28 cellular contexts compared by ENCODE assay signal in genomic region chr15:62672268-62672667, GRCh38.
DNase-seq lines count a peak whose midpoint lies in the region; ATAC-seq, FAIRE-seq and TF ChIP-seq lines count a peak whose summit lies in the region.
"Had no signal": no experiment of that assay in that cellular context is flagged by ENCODE, and none has a peak within 500 bp of the region (broad histone marks: within the 10 kb centered on the region; RNA-seq: fewer than 3 reads in every experiment).

No MANE protein-coding gene starts in this region.

- H2BK120ac ChIP-seq in IMR-90 (ENCODE audit: low read depth, low read length) = no peak overlapping the region

- H2BK15ac ChIP-seq in IMR-90 (ENCODE audit: low read depth, low read length) = no peak overlapping the region

- H2AK5ac ChIP-seq in IMR-90 (ENCODE audit: low read depth, low read length) = no peak overlapping the region

- DNase-seq in EL (peak; percentile 41), IMR-90 (peak; percentile 15), fibroblast of peridontal ligament (ENCODE audit: extremely low read depth) (peak; percentile 88), suprapubic skin (ENCODE audit: low spot score in 2 of 2) (no peak), D721Med (ENCODE audit: insufficient read length, low spot score) (no peak), GM13977 (ENCODE audit: low spot score) (no peak)
- no peak for DNase-seq in activated CD4-positive, alpha-beta T cell treated with anti-CD3 and anti-CD28 coated beads, Interleukin-2, amount 50 U/mL, for 4 hours
- DNase-seq: activated CD4-positive, alpha-beta T cell treated with anti-CD3 and anti-CD28 coated beads, Interleukin-2, amount 10 ng/mL, durations not matched to agents 24 days and 14 days; activated naive CD4-positive, alpha-beta T cell treated with anti-CD3 and anti-CD28 coated beads, Interleukin-2, amount 10 ng/mL, durations not matched to agents 7 days and 5 days; anterior cingulate cortex; CD8-positive, alpha-beta memory T cell; central memory CD4-positive, alpha-beta T cell; dermis blood vessel endothelial cell; foreskin melanocyte; KBM-7; left colon; MG63; naive B cell; NCI-H1436 treated with DMSO at 0.1 percent for 48 hours; NCI-H446 treated with DMSO at 0.1 percent for 48 hours; nucleus accumbens; small intestine; stimulated activated CD4-positive, alpha-beta T cell treated with anti-CD3 and anti-CD28 coated beads, Interleukin-1b, Interleukin-23, amount 100 ng/mL, for 48 hours; substantia nigra; upper lobe of right lung had no signal

- no peak for TF ChIP-seq EP300 in suprapubic skin (IDR thresholded peaks at IDR 0.05)

- H2AFZ ChIP-seq in IMR-90 (replicated peaks; ENCODE audit: low read length, poor library complexity) = no peak overlapping the region

- H3K9me1 ChIP-seq in IMR-90 (ENCODE audit: insufficient read depth, low read length) = no peaks in the 10 kb centered on the region

- TF ChIP-seq POLR2A in IMR-90 (IDR thresholded peaks at IDR 0.05; ENCODE audit: low read depth, low read length) = no peak
- TF ChIP-seq POLR2A in suprapubic skin (IDR thresholded peaks at IDR 0.05) = no peak

- H2BK5ac ChIP-seq in IMR-90 (ENCODE audit: low read depth, low read length, poor library complexity, severe bottlenecking) = no peak overlapping the region

- no peak overlapping the region for H4K8ac ChIP-seq in IMR-90 (ENCODE audit: low read depth in 2 of 2, low read length in 2 of 2)

- H3K14ac ChIP-seq in IMR-90 (replicated peaks; ENCODE audit: low read depth, low read length) = no peak overlapping the region

- H3K4me1 ChIP-seq in IMR-90 (ENCODE audit: control insufficient read depth, insufficient read depth, low read length) = no peaks in the 10 kb centered on the region
- H3K4me1 ChIP-seq in suprapubic skin = no peaks in the 10 kb centered on the region
- H3K4me1 ChIP-seq: upper lobe of right lung had no signal

- H3K4ac ChIP-seq in IMR-90 (ENCODE audit: low read depth, low read length) = no peak overlapping the region

- no peaks in the 10 kb centered on the region for H4K20me1 ChIP-seq in IMR-90 (ENCODE audit: insufficient read depth, low read length)

- H4K5ac ChIP-seq in IMR-90 (ENCODE audit: low read depth, low read length) = no peak overlapping the region

- no peak overlapping the region for H2BK20ac ChIP-seq in IMR-90 (ENCODE audit: low read depth, low read length)

- H2AK9ac ChIP-seq in IMR-90 (replicated peaks; ENCODE audit: low read depth, low read length, poor library complexity) = no peak overlapping the region

- POLR2A ChIA-PET in IMR-90 (lab: Charles Lee; ENCODE audit: unreplicated experiment) = no interaction called here

- H3K56ac ChIP-seq in IMR-90 (ENCODE audit: extremely low read depth, insufficient read depth, low read length) = no peak overlapping the region

- H3K4me2 ChIP-seq in IMR-90 (ENCODE audit: low read depth, low read length) = no peak overlapping the region

- H3K18ac ChIP-seq in IMR-90 (ENCODE audit: low read depth, low read length) = no peak overlapping the region

- H3K36me3 ChIP-seq in IMR-90 (ENCODE audit: control insufficient read depth, insufficient read depth, low read length) (peaks cover 7% of the 10 kb centered on the region), suprapubic skin (peaks cover 12% of the 10 kb centered on the region)
- H3K36me3 ChIP-seq: upper lobe of right lung had no signal

- no TSS peak for BruUV-seq in IMR-90 (replicated peaks; lab: Mats Ljungman, UMichigan)

- no peak for TF ChIP-seq CTCF in IMR-90 (conservative IDR thresholded peaks at IDR 0.05; ENCODE audit: low read depth, low read length)
- no peak for TF ChIP-seq CTCF in suprapubic skin (IDR thresholded peaks at IDR 0.05)
- TF ChIP-seq CTCF in D721Med (IDR thresholded peaks at IDR 0.05; ENCODE audit: insufficient read depth, missing control alignments) = no peak
- no peak for TF ChIP-seq CTCF in GM13977 (IDR thresholded peaks at IDR 0.05; ENCODE audit: extremely low read depth, insufficient read depth, missing control alignments)

- in situ Hi-C loops in IMR-90 (cut with MboI; ENCODE audit: low sequenced_read_pairs) = no loop called here
- in situ Hi-C loops in GM13977 (cut with MboI; ENCODE audit: low pct_unique_long_range_greater_than_20kb, low sequenced_read_pairs, unreplicated experiment) = no loop called here

- H3K27me3 ChIP-seq in IMR-90 (ENCODE audit: control insufficient read depth, insufficient read depth, low read length) = no peaks in the 10 kb centered on the region
- no peaks in the 10 kb centered on the region for H3K27me3 ChIP-seq in suprapubic skin
- H3K27me3 ChIP-seq: MG63, upper lobe of right lung had no signal

- H3K4me3 ChIP-seq in IMR-90 (ENCODE audit: insufficient read depth, low read depth, low read length) (no peak overlapping the region), suprapubic skin (no peak overlapping the region)
- H3K4me3 ChIP-seq: MG63, upper lobe of right lung had no signal

- no peak overlapping the region for H4K91ac ChIP-seq in IMR-90 (ENCODE audit: insufficient read depth, low read depth, low read length)

- intact Hi-C loops in IMR-90 (cut with micrococcal nuclease) = no loop called here

- no peak for TF ChIP-seq RAD21 in IMR-90 (IDR thresholded peaks at IDR 0.05; ENCODE audit: low read length)

- H3K9me3 ChIP-seq in IMR-90 (ENCODE audit: control insufficient read depth, insufficient read depth, low read length) (no peaks in the 10 kb centered on the region), suprapubic skin (no peaks in the 10 kb centered on the region)
- H3K9me3 ChIP-seq: MG63, upper lobe of right lung had no signal

- WGBS in IMR-90 (ENCODE audit: extremely low coverage in 2 of 2, insufficient read length in 1 of 2), 2 experiments = no CpG with 5 or more reads among the region's 2 CpGs
- WGBS in suprapubic skin = 63% methylated on average over 2 of the region's 2 CpGs

- no peak for ATAC-seq in IMR-90 (ENCODE audit: low read depth)
- ATAC-seq: left colon, upper lobe of right lung had no signal

- no peaks in the 10 kb centered on the region for H3K79me1 ChIP-seq in IMR-90 (ENCODE audit: low read depth in 1 of 2, low read length in 2 of 2)

- dilution Hi-C loops in IMR-90 (cut with HindIII; ENCODE audit: low sequenced_read_pairs, unreplicated experiment) = no loop called here

- H3K9ac ChIP-seq in IMR-90 (ENCODE audit: low read depth, low read length) = no peak overlapping the region

- no peak overlapping the region for H3K23ac ChIP-seq in IMR-90 (ENCODE audit: low read depth, low read length)

- H3K27ac ChIP-seq in IMR-90 (ENCODE audit: insufficient read depth, low read length) = no peak overlapping the region
- H3K27ac ChIP-seq in suprapubic skin = peak overlapping the region; percentile 26
- H3K27ac ChIP-seq: upper lobe of right lung, VCaP had no signal

- CTCF ChIA-PET in IMR-90 (lab: Yijun Ruan, JAX) = no interaction called here

- no peak for FAIRE-seq in D721Med (lab: Jason Lieb, UNC)
- FAIRE-seq: GM12891, H54, small intestine had no signal

TF ChIP-seq in IMR-90, 13 proteins besides CTCF, POLR2A, EP300 and RAD21:
- TF ChIP-seq USF2 (IDR thresholded peaks at IDR 0.05; ENCODE audit: low read depth, low read length) (no peak), ELK1 (IDR thresholded peaks at IDR 0.05; ENCODE audit: borderline replicate concordance, low read depth, low read length) (no peak), NFE2L2 (IDR thresholded peaks at IDR 0.05; ENCODE audit: low read depth, low read length) (peak; percentile 8; the same call in 1 of the 2 replicates), RCOR1 (IDR thresholded peaks at IDR 0.05; ENCODE audit: insufficient replicate concordance, low read length) (no peak)

Comparison
In these comparisons a context has a peak if more than half of its experiments do, and no peak if none do; other contexts are left out.
1. DNase-seq: peak in EL (single experiment), IMR-90 (single experiment) and fibroblast of peridontal ligament (single experiment); none in suprapubic skin (0 of 2), D721Med (single experiment), activated CD4-positive, alpha-beta T cell treated with anti-CD3 and anti-CD28 coated beads, Interleukin-2, amount 50 U/mL, for 4 hours (0 of 2) and GM13977 (single experiment).